In the genomic region with DNA sequence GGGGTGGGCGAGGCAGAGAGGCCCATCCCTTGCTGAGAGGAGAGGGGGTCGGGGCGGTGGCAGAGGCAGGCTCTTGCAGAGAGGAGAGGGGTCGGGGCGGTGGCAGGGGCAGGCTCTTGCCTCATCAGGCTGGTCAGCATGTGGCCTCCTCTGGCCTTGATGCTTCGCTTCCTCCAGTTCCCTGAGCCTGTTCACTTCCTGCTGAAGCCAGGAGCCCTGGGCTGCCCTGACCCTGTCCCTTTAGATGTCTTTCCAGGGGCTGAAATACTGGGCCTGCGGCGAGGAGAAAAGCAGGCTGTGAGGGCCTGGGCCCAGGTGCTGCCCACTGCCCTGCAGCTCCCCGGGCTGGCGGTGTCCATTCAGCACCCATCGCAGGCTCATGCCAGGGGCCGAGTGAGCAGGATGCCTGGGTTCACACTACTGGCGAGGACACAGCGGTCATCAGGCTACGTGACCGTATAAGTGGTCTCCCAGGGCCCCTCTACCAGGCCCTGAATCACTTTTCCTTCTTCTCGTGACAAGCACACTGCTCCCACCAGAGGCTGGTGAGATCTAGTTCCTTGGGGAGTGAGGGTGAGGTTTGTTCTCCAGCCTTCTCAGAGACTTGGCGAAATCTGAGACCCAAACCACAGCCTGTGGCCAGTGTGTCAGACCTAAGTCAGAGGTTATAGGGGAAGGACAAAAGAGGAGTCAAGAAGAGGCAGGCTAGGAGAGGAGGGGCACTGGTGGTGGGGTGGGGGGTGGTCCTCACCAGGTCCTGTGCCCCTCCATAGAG, we compare ENCODE assay signal across 2 cellular contexts.
TF ChIP-seq lines count a peak whose summit lies in the region.

No MANE protein-coding gene starts in this region.

TF ChIP-seq in SK-N-SH treated with all-trans-retinoic acid at 6 μM for 48 hours, 23 proteins besides CTCF, POLR2A, EP300 and RAD21 (continued from another document):
- TF ChIP-seq RARB (CRISPR knock-in tag; IDR thresholded peaks at IDR 0.05) = no peak
- TF ChIP-seq ZC3H10 (CRISPR knock-in tag; IDR thresholded peaks at IDR 0.05) = no peak
- TF ChIP-seq, protein P1, sequence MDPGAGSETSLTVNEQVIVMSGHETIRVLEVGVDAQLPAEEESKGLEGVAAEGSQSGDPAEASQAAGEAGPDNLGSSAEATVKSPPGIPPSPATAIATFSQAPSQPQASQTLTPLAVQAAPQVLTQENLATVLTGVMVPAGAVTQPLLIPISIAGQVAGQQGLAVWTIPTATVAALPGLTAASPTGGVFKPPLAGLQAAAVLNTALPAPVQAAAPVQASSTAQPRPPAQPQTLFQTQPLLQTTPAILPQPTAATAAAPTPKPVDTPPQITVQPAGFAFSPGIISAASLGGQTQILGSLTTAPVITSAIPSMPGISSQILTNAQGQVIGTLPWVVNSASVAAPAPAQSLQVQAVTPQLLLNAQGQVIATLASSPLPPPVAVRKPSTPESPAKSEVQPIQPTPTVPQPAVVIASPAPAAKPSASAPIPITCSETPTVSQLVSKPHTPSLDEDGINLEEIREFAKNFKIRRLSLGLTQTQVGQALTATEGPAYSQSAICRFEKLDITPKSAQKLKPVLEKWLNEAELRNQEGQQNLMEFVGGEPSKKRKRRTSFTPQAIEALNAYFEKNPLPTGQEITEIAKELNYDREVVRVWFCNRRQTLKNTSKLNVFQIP (CRISPR knock-in tag; IDR thresholded peaks at IDR 0.05; ENCODE audit: borderline replicate concordance, low read depth) = no peak
- no peak for TF ChIP-seq CSDC2 (CRISPR knock-in tag; IDR thresholded peaks at IDR 0.05)
- TF ChIP-seq ZFP30 (CRISPR knock-in tag; IDR thresholded peaks at IDR 0.05) = no peak
- no peak for TF ChIP-seq OSR1 (CRISPR knock-in tag; IDR thresholded peaks at IDR 0.05)
- TF ChIP-seq, protein P2, sequence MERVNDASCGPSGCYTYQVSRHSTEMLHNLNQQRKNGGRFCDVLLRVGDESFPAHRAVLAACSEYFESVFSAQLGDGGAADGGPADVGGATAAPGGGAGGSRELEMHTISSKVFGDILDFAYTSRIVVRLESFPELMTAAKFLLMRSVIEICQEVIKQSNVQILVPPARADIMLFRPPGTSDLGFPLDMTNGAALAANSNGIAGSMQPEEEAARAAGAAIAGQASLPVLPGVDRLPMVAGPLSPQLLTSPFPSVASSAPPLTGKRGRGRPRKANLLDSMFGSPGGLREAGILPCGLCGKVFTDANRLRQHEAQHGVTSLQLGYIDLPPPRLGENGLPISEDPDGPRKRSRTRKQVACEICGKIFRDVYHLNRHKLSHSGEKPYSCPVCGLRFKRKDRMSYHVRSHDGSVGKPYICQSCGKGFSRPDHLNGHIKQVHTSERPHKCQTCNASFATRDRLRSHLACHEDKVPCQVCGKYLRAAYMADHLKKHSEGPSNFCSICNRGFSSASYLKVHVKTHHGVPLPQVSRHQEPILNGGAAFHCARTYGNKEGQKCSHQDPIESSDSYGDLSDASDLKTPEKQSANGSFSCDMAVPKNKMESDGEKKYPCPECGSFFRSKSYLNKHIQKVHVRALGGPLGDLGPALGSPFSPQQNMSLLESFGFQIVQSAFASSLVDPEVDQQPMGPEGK (CRISPR knock-in tag; IDR thresholded peaks at IDR 0.05; ENCODE audit: borderline replicate concordance) = no peak
- no peak for TF ChIP-seq ARNTL (CRISPR knock-in tag; IDR thresholded peaks at IDR 0.05; ENCODE audit: borderline replicate concordance, low read depth)
- no peak for TF ChIP-seq ISL1 (CRISPR knock-in tag; IDR thresholded peaks at IDR 0.05)
- TF ChIP-seq, protein P3, sequence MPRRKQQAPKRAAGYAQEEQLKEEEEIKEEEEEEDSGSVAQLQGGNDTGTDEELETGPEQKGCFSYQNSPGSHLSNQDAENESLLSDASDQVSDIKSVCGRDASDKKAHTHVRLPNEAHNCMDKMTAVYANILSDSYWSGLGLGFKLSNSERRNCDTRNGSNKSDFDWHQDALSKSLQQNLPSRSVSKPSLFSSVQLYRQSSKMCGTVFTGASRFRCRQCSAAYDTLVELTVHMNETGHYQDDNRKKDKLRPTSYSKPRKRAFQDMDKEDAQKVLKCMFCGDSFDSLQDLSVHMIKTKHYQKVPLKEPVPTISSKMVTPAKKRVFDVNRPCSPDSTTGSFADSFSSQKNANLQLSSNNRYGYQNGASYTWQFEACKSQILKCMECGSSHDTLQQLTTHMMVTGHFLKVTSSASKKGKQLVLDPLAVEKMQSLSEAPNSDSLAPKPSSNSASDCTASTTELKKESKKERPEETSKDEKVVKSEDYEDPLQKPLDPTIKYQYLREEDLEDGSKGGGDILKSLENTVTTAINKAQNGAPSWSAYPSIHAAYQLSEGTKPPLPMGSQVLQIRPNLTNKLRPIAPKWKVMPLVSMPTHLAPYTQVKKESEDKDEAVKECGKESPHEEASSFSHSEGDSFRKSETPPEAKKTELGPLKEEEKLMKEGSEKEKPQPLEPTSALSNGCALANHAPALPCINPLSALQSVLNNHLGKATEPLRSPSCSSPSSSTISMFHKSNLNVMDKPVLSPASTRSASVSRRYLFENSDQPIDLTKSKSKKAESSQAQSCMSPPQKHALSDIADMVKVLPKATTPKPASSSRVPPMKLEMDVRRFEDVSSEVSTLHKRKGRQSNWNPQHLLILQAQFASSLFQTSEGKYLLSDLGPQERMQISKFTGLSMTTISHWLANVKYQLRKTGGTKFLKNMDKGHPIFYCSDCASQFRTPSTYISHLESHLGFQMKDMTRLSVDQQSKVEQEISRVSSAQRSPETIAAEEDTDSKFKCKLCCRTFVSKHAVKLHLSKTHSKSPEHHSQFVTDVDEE (CRISPR knock-in tag; IDR thresholded peaks at IDR 0.05) = no peak
- TF ChIP-seq ZNF565 (CRISPR knock-in tag; conservative IDR thresholded peaks at IDR 0.05; ENCODE audit: low read depth) = no peak

TF ChIP-seq in SK-N-SH, 30 proteins besides CTCF, POLR2A, EP300 and RAD21 (continued from another document):
- TF ChIP-seq NRF1 (IDR thresholded peaks at IDR 0.05; ENCODE audit: low read depth, low read length) (no peak), GABPA (IDR thresholded peaks at IDR 0.05; ENCODE audit: low read depth) (no peak), EZH2phosphoT487 (IDR thresholded peaks at IDR 0.05; ENCODE audit: borderline replicate concordance, low read depth) (no peak), RCOR1 (IDR thresholded peaks at IDR 0.05; ENCODE audit: low read length) (no peak), MEF2A (IDR thresholded peaks at IDR 0.05; ENCODE audit: borderline replicate concordance, low read depth) (no peak), FOXJ3 (CRISPR knock-in tag; IDR thresholded peaks at IDR 0.05) (no peak), TAF1 (IDR thresholded peaks at IDR 0.05; ENCODE audit: borderline replicate concordance, low read depth, low read length) (no peak), ELF1 (IDR thresholded peaks at IDR 0.05) (no peak), NFIC (IDR thresholded peaks at IDR 0.05; ENCODE audit: borderline replicate concordance) (no peak), MXI1 (IDR thresholded peaks at IDR 0.05; ENCODE audit: low read depth, low read length) (no peak), SMC3 (IDR thresholded peaks at IDR 0.05; ENCODE audit: low read depth, low read length) (no peak)
- TF ChIP-seq, protein P4, sequence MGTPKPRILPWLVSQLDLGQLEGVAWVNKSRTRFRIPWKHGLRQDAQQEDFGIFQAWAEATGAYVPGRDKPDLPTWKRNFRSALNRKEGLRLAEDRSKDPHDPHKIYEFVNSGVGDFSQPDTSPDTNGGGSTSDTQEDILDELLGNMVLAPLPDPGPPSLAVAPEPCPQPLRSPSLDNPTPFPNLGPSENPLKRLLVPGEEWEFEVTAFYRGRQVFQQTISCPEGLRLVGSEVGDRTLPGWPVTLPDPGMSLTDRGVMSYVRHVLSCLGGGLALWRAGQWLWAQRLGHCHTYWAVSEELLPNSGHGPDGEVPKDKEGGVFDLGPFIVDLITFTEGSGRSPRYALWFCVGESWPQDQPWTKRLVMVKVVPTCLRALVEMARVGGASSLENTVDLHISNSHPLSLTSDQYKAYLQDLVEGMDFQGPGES (IDR thresholded peaks at IDR 0.05; ENCODE audit: low read depth, low read length) = no peak
- TF ChIP-seq, protein P5, sequence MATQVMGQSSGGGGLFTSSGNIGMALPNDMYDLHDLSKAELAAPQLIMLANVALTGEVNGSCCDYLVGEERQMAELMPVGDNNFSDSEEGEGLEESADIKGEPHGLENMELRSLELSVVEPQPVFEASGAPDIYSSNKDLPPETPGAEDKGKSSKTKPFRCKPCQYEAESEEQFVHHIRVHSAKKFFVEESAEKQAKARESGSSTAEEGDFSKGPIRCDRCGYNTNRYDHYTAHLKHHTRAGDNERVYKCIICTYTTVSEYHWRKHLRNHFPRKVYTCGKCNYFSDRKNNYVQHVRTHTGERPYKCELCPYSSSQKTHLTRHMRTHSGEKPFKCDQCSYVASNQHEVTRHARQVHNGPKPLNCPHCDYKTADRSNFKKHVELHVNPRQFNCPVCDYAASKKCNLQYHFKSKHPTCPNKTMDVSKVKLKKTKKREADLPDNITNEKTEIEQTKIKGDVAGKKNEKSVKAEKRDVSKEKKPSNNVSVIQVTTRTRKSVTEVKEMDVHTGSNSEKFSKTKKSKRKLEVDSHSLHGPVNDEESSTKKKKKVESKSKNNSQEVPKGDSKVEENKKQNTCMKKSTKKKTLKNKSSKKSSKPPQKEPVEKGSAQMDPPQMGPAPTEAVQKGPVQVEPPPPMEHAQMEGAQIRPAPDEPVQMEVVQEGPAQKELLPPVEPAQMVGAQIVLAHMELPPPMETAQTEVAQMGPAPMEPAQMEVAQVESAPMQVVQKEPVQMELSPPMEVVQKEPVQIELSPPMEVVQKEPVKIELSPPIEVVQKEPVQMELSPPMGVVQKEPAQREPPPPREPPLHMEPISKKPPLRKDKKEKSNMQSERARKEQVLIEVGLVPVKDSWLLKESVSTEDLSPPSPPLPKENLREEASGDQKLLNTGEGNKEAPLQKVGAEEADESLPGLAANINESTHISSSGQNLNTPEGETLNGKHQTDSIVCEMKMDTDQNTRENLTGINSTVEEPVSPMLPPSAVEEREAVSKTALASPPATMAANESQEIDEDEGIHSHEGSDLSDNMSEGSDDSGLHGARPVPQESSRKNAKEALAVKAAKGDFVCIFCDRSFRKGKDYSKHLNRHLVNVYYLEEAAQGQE (IDR thresholded peaks at IDR 0.05; ENCODE audit: low read depth, low read length) = no peak
- TF ChIP-seq, protein P6, sequence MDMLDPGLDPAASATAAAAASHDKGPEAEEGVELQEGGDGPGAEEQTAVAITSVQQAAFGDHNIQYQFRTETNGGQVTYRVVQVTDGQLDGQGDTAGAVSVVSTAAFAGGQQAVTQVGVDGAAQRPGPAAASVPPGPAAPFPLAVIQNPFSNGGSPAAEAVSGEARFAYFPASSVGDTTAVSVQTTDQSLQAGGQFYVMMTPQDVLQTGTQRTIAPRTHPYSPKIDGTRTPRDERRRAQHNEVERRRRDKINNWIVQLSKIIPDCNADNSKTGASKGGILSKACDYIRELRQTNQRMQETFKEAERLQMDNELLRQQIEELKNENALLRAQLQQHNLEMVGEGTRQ (IDR thresholded peaks at IDR 0.05; ENCODE audit: borderline replicate concordance, low read depth, low read length) = no peak
- TF ChIP-seq, protein P7, sequence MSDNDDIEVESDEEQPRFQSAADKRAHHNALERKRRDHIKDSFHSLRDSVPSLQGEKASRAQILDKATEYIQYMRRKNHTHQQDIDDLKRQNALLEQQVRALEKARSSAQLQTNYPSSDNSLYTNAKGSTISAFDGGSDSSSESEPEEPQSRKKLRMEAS (IDR thresholded peaks at IDR 0.05; ENCODE audit: low read depth) = no peak
